1 cellular context compared by ENCODE assay signal in genomic region chr17:4594406-4595349, GRCh38.
TF ChIP-seq lines count a peak whose summit lies in the region.

No MANE protein-coding gene starts in this region.

TF ChIP-seq in HepG2, 621 proteins besides CTCF, POLR2A, EP300 and RAD21:
- TF ChIP-seq RBFOX2 (IDR thresholded peaks at IDR 0.05; ENCODE audit: low read depth, low read length) (0 out of 2 replicates have a peak, but pooled peaks have one; percentile 27), ZNF737 (CRISPR knock-in tag; IDR thresholded peaks at IDR 0.05; ENCODE audit: borderline replicate concordance) (no peak), AGO2 (optimal IDR thresholded peaks at IDR 0.05; ENCODE audit: low read depth, low read length) (peak; percentile 63)
